ENCODE assay signal across 19 cellular contexts in genomic region chr4:101037249-101037648, GRCh38.
DNase-seq lines count a peak whose midpoint lies in the region; ATAC-seq and TF ChIP-seq lines count a peak whose summit lies in the region.
"Had no signal": no experiment of that assay in that cellular context is flagged by ENCODE, and none has a peak within 500 bp of the region (broad histone marks: within the 10 kb centered on the region; RNA-seq: fewer than 3 reads in every experiment).

No MANE protein-coding gene starts in this region.

- DNase-seq in HT1080 (ENCODE audit: low read depth) (peak; percentile 46), amniotic epithelial cell (ENCODE audit: low read depth) (peak; percentile 39), foreskin keratinocyte (peak; percentile 84), smooth muscle cell (lab: John Stamatoyannopoulos, UW; ENCODE audit: unreplicated experiment) (no peak), MV-4-11 (lab: John Stamatoyannopoulos, UW) (no peak), OCI-M2 (lab: John Stamatoyannopoulos, UW; ENCODE audit: unreplicated experiment) (no peak)
- DNase-seq: activated B cell treated with CpG ODN at 0.5 μM for 24 hours; activated naive CD4-positive, alpha-beta T cell treated with anti-CD3 and anti-CD28 coated beads, Interleukin-2, amount 50 U/mL, for 16 hours; body of pancreas; DMS53; GOT3; Karpas-422; left colon; NCI-H1092 treated with DMSO at 0.1 percent for 48 hours; NCI-H510A; transverse colon had no signal

- no peak for ATAC-seq in foreskin keratinocyte
- no peak for ATAC-seq in HG02623 (IDR thresholded peaks at IDR 0.05; ENCODE audit: unreplicated experiment)
- ATAC-seq: body of pancreas, left colon had no signal

- H3K4me1 ChIP-seq in foreskin keratinocyte (no peaks in the 10 kb centered on the region), smooth muscle cell (ENCODE audit: low read depth) (peaks cover 20% of the 10 kb centered on the region)
- H3K4me1 ChIP-seq: body of pancreas, transverse colon had no signal

- no peaks in the 10 kb centered on the region for H4K20me1 ChIP-seq in smooth muscle cell (ENCODE audit: low read depth)

- H2AFZ ChIP-seq in smooth muscle cell (ENCODE audit: low read depth), result no peak overlapping the region

- 76% methylated on average over 3 of the region's 3 CpGs for WGBS in smooth muscle cell (ENCODE audit: low lambda C conversion rate)

- H3K4me3 ChIP-seq in smooth muscle cell, result no peak overlapping the region
- H3K4me3 ChIP-seq: body of pancreas, SK-N-MC, transverse colon had no signal

- no peak overlapping the region for H3K9ac ChIP-seq in smooth muscle cell (ENCODE audit: low read depth)

- no peak overlapping the region for H3K27ac ChIP-seq in foreskin keratinocyte
- peak overlapping the region; percentile 43 for H3K27ac ChIP-seq in smooth muscle cell (ENCODE audit: low read depth)
- H3K27ac ChIP-seq: body of pancreas, epithelial cell of prostate, SK-N-MC, transverse colon had no signal

- no peaks in the 10 kb centered on the region for H3K79me2 ChIP-seq in smooth muscle cell (ENCODE audit: low read depth)

- H3K36me3 ChIP-seq in smooth muscle cell (ENCODE audit: low read depth), result peaks cover 3% of the 10 kb centered on the region

- no peaks in the 10 kb centered on the region for H3F3A ChIP-seq in smooth muscle cell (ENCODE audit: low read depth)

- TF ChIP-seq CTCF in foreskin keratinocyte (conservative IDR thresholded peaks at IDR 0.05), result no peak
- TF ChIP-seq CTCF in smooth muscle cell (IDR thresholded peaks at IDR 0.05; ENCODE audit: borderline replicate concordance, insufficient read depth, poor library complexity, severe bottlenecking), result no peak

- no peak overlapping the region for H3K4me2 ChIP-seq in smooth muscle cell

- H3K9me3 ChIP-seq in smooth muscle cell (replicated peaks; ENCODE audit: low read depth), result no peaks in the 10 kb centered on the region
- H3K9me3 ChIP-seq: body of pancreas, transverse colon had no signal

- H3K27me3 ChIP-seq in foreskin keratinocyte (no peaks in the 10 kb centered on the region), smooth muscle cell (ENCODE audit: low read depth) (no peaks in the 10 kb centered on the region)
- H3K27me3 ChIP-seq: body of pancreas, transverse colon had no signal

Comparison
In these comparisons a context has a peak if more than half of its experiments do, and no peak if none do; other contexts are left out.
1. DNase-seq: peak in HT1080 (single experiment), amniotic epithelial cell (single experiment) and foreskin keratinocyte (2 of 2); none in smooth muscle cell (single experiment), MV-4-11 (single experiment) and OCI-M2 (single experiment).